Comparison of ENCODE assay signal across 17 cellular contexts in the genomic region with DNA sequence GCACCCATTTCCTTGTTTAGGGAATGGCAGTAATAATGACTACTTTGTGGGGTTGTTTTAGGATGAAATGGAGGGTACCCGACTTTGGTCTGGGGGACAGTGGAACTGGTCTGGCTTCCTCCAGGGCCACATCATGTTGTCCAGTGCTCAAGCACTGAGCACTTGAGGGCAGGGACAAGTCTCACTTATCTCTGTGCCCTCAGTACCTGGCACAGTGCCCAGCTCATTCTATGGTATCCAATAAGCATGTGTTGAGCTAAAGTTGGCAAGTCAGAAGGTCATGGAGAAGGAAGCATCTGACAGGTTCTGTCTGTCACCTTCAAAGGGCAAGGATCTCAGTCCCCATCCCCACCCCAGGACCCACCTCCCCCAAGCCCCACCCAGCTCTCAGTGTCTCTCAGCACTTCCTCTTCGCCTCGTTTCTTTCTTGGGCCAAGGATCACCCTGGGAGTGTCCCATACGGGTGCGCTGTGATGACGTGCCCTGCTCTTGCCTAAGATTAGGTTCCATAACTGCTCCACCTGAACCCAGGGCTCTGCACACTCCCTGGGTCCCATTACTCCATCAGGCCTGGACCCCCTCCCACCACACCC. TPM values are rescaled to one million over a fixed set of nuclear protein-coding genes. Genes with fewer than 3 reads are reported as not detected.
A peak's percentile ranks its signal among the peaks of the same experiment; 100 is the strongest.
DNase-seq lines count a peak whose midpoint lies in the region; ATAC-seq and TF ChIP-seq lines count a peak whose summit lies in the region.
"Had no signal": no experiment of that assay in that cellular context is flagged by ENCODE, and none has a peak within 500 bp of the region (broad histone marks: within the 10 kb centered on the region; RNA-seq: fewer than 3 reads in every experiment).

No MANE protein-coding gene starts in this region.

- H3K9ac ChIP-seq in BLaER1 (no peak overlapping the region), colonic mucosa (ENCODE audit: low read depth in 2 of 2, low read length in 2 of 2) (peak overlapping the region in 1 of 2 donors; percentile 32)

- H3K4me3 ChIP-seq in BLaER1, result no peak overlapping the region
- no peak overlapping the region for H3K4me3 ChIP-seq in colonic mucosa
- H3K4me3 ChIP-seq: breast epithelium had no signal

- TF ChIP-seq CTCF in colonic mucosa (IDR thresholded peaks at IDR 0.05), result no peak

- no peaks in the 10 kb centered on the region for H4K20me1 ChIP-seq in BLaER1

- H3K9me3 ChIP-seq in BLaER1 (no peaks in the 10 kb centered on the region), colonic mucosa (no peaks in the 10 kb centered on the region)
- H3K9me3 ChIP-seq: breast epithelium had no signal

- peak overlapping the region; percentile 73 for H3K4me2 ChIP-seq in BLaER1

- no peak for ATAC-seq in GM18861 (IDR thresholded peaks at IDR 0.05; ENCODE audit: unreplicated experiment)
- ATAC-seq: activated CD8-positive, alpha-beta T cell treated with anti-CD3 and anti-CD28 coated beads for 36 hours; activated T-cell treated with anti-CD3 and anti-CD28 coated beads, Interleukin-2, amount 50 U/mL, for 72 hours; stimulated activated naive CD8-positive, alpha-beta T cell treated with anti-CD3 and anti-CD28 coated beads, Interleukin-15, amount 100 ng/mL, for 72 hours had no signal

- H3K4me1 ChIP-seq in BLaER1 (peaks cover 63% of the 10 kb centered on the region), colonic mucosa (peaks cover 7% of the 10 kb centered on the region)
- H3K4me1 ChIP-seq: breast epithelium had no signal

- DNase-seq in HUDEP-2 (lab: John Stamatoyannopoulos, UW; ENCODE audit: unreplicated experiment in 76 of 76) (peak in 73 of 76 experiments; percentile 13 to 82 (median 67)), colonic mucosa (peak; percentile 92), mucosa of gallbladder (ENCODE audit: low spot score) (peak; percentile 71), occipital lobe (lab: John Stamatoyannopoulos, UW) (no peak), ACHN (no peak), Ammon's horn (ENCODE audit: low spot score) (no peak)
- DNase-seq: activated CD8-positive, alpha-beta T cell treated with anti-CD3 and anti-CD28 coated beads for 36 hours; activated naive CD8-positive, alpha-beta T cell treated with anti-CD3 and anti-CD28 coated beads for 36 hours; activated T-cell treated with anti-CD3 and anti-CD28 coated beads, Interleukin-2, amount 50 U/mL, for 72 hours; HFFc6; immature natural killer cell; nephron progenitor cell; stimulated activated naive CD8-positive, alpha-beta T cell treated with anti-CD3 and anti-CD28 coated beads, Interleukin-15, amount 100 ng/mL, for 72 hours had no signal

- H3K36me3 ChIP-seq in BLaER1, result no peaks in the 10 kb centered on the region
- H3K36me3 ChIP-seq in colonic mucosa, result no peaks in the 10 kb centered on the region
- H3K36me3 ChIP-seq: breast epithelium had no signal

- in situ Hi-C loops in ACHN (cut with HindIII; ENCODE audit: low pct_ligation_motif_present, low pct_unique_long_range_greater_than_20kb, low sequenced_read_pairs), result no loop called here

- H3K27me3 ChIP-seq in BLaER1 (no peaks in the 10 kb centered on the region), colonic mucosa (no peaks in the 10 kb centered on the region)
- H3K27me3 ChIP-seq: breast epithelium had no signal

- intact Hi-C loops in colonic mucosa (cut with DNase I), result no loop called here

- H3K27ac ChIP-seq in BLaER1 (peak overlapping the region; percentile 41; the same call in 1 of the 2 replicates), colonic mucosa (peak overlapping the region; percentile 59)
- H3K27ac ChIP-seq: breast epithelium, VCaP had no signal

RNA-seq across cellular contexts. Expression of gene TMEM106C, which starts 24.3 kb away (rescaled TPM):
- total RNA-seq in colonic mucosa (100 to 1,000 TPM; 187 to 258 TPM), mucosa of gallbladder (101 TPM), occipital lobe (73.6 TPM)

RNA-seq across cellular contexts. Expression of gene VDR, which starts 34.3 kb away (rescaled TPM):
- total RNA-seq in colonic mucosa, result 100 to 1,000 TPM; 124 to 140 TPM
- 33.8 TPM for total RNA-seq in mucosa of gallbladder
- not detected for total RNA-seq in occipital lobe

Comparison
In these comparisons a context has a peak if more than half of its experiments do, and no peak if none do; other contexts are left out.
1. DNase-seq: peak in HUDEP-2 (73 of 76), colonic mucosa (single experiment) and mucosa of gallbladder (single experiment); none in occipital lobe (single experiment), ACHN (single experiment) and Ammon's horn (single experiment).
2. RNA of gene VDR, which starts 34.3 kb away (total RNA-seq): 124 to 140 TPM in colonic mucosa and 33.8 TPM in mucosa of gallbladder (single experiment); not detected in occipital lobe (single experiment); every median in the first group is over 10 times any median in the second.